In the genomic region with DNA sequence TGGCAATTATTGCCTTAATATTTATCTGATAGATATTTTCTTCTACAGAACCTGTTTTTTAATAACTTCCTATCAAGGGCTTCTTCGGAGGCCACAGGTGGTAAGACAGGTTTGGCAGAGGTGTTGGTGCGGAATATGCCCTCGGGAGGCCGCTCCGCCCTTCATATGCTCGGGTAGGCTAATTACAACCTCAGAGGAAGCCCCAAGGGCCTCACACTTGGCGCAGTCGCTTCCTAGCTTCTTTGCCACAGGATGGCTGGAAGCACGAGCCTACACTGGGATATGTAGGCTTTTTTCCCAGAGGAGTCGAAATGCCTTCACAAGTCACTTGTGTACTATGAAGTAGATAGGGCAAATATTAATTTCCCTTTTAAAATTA, we compare ENCODE assay signal across 12 cellular contexts.
A peak's percentile ranks its signal among the peaks of the same experiment; 100 is the strongest.
DNase-seq lines count a peak whose midpoint lies in the region; ATAC-seq lines count a peak whose summit lies in the region.
"Had no signal": no experiment of that assay in that cellular context is flagged by ENCODE, and none has a peak within 500 bp of the region (broad histone marks: within the 10 kb centered on the region; RNA-seq: fewer than 3 reads in every experiment).

No MANE protein-coding gene starts in this region.

- no peaks in the 10 kb centered on the region for H3K9me3 ChIP-seq in aorta (ENCODE audit: control insufficient read depth, low read length)

- no peaks in the 10 kb centered on the region for H3K27me3 Mint-ChIP-seq in T-helper 2 cell treated with Interferon-gamma antibody and Interleukin-4, amounts not matched to agents 5 μg/mL and 100 μg/mL, for 36 hours (ENCODE audit: low read depth)
- no peaks in the 10 kb centered on the region for H3K27me3 Mint-ChIP-seq in activated T-helper 17 cell treated with anti-CD3 and anti-CD28 coated beads, Interleukin-2, amount 50 U/mL, for 72 hours

- no peak overlapping the region for H3K4me3 Mint-ChIP-seq in T-helper 2 cell treated with Interferon-gamma antibody and Interleukin-4, amounts not matched to agents 5 μg/mL and 100 μg/mL, for 36 hours
- peak overlapping the region; percentile 36 for H3K4me3 Mint-ChIP-seq in activated T-helper 17 cell treated with anti-CD3 and anti-CD28 coated beads, Interleukin-2, amount 50 U/mL, for 72 hours
- H3K4me3 Mint-ChIP-seq: activated T-cell treated with anti-CD3 and anti-CD28 coated beads, Interleukin-2, amount 50 U/mL, for 72 hours had no signal

- H3K4me1 ChIP-seq in aorta (ENCODE audit: control insufficient read depth in 1 of 2, insufficient read depth in 2 of 2, low read length in 2 of 2): peaks cover 2 to 8% of the 10 kb centered on the region in 2 donors

- H3K4me3 ChIP-seq in aorta (ENCODE audit: low read length in 2 of 2): no peak overlapping the region

- H3K27ac ChIP-seq in aorta (ENCODE audit: low read depth in 1 of 2, low read length in 2 of 2): peak overlapping the region in 1 of 2 donors; percentile 83

- peaks cover 2% of the 10 kb centered on the region for H3K9me3 Mint-ChIP-seq in T-helper 2 cell treated with Interferon-gamma antibody and Interleukin-4, amounts not matched to agents 5 μg/mL and 100 μg/mL, for 36 hours
- no peaks in the 10 kb centered on the region for H3K9me3 Mint-ChIP-seq in activated T-helper 17 cell treated with anti-CD3 and anti-CD28 coated beads, Interleukin-2, amount 50 U/mL, for 72 hours
- H3K9me3 Mint-ChIP-seq: activated T-cell treated with anti-CD3 and anti-CD28 coated beads, Interleukin-2, amount 50 U/mL, for 72 hours had no signal

- no peaks in the 10 kb centered on the region for H3K36me3 ChIP-seq in aorta (ENCODE audit: control insufficient read depth in 1 of 2, insufficient read depth in 2 of 2, low read length in 1 of 2)

- no peaks in the 10 kb centered on the region for H3K27me3 ChIP-seq in aorta (ENCODE audit: control insufficient read depth in 1 of 2, insufficient read depth in 2 of 2, low read length in 1 of 2)

- no peak for DNase-seq in T-helper 2 cell treated with Interferon-gamma antibody and Interleukin-4, amounts not matched to agents 5 μg/mL and 100 μg/mL, for 36 hours (ENCODE audit: low spot score)
- DNase-seq in T-helper 2 cell: no peak
- DNase-seq in left lobe of liver (ENCODE audit: low spot score): no peak
- DNase-seq in aorta: no peak
- no peak for DNase-seq in activated gamma-delta T cell (lab: John Stamatoyannopoulos, UW)
- DNase-seq: activated T-cell treated with anti-CD3 and anti-CD28 coated beads, Interleukin-2, amount 50 U/mL, for 72 hours; GOT3; retina; stimulated activated CD8-positive, alpha-beta memory T cell treated with anti-CD3 and anti-CD28 coated beads, Interleukin-4, amount 100 ng/mL, for 48 hours had no signal

- no peak for ATAC-seq in activated T-helper 17 cell treated with anti-CD3 and anti-CD28 coated beads, Interleukin-2, amount 50 U/mL, for 72 hours (replicated peaks)
- peak; percentile 13 for ATAC-seq in left lobe of liver
- peak; percentile 48 for ATAC-seq in aorta (ENCODE audit: low FRiP score)
- ATAC-seq in GM21619 (IDR thresholded peaks at IDR 0.05; ENCODE audit: unreplicated experiment): no peak
- no peak for ATAC-seq in GM18907 (IDR thresholded peaks at IDR 0.05; ENCODE audit: unreplicated experiment)

- H3K27ac Mint-ChIP-seq in T-helper 2 cell treated with Interferon-gamma antibody and Interleukin-4, amounts not matched to agents 5 μg/mL and 100 μg/mL, for 36 hours: peak overlapping the region; percentile 41
- H3K27ac Mint-ChIP-seq in activated T-helper 17 cell treated with anti-CD3 and anti-CD28 coated beads, Interleukin-2, amount 50 U/mL, for 72 hours: peak overlapping the region; percentile 66
- H3K27ac Mint-ChIP-seq: activated T-cell treated with anti-CD3 and anti-CD28 coated beads, Interleukin-2, amount 50 U/mL, for 72 hours had no signal

- 66 to 69% methylated on average over 10 of the region's 10 CpGs for WGBS in aorta, 2 donors

- H3K36me3 Mint-ChIP-seq in T-helper 2 cell treated with Interferon-gamma antibody and Interleukin-4, amounts not matched to agents 5 μg/mL and 100 μg/mL, for 36 hours (ENCODE audit: low read depth): peaks cover 3% of the 10 kb centered on the region
- H3K36me3 Mint-ChIP-seq in activated T-helper 17 cell treated with anti-CD3 and anti-CD28 coated beads, Interleukin-2, amount 50 U/mL, for 72 hours (ENCODE audit: low read depth): no peaks in the 10 kb centered on the region

- H3K4me1 Mint-ChIP-seq in T-helper 2 cell treated with Interferon-gamma antibody and Interleukin-4, amounts not matched to agents 5 μg/mL and 100 μg/mL, for 36 hours (ENCODE audit: low read depth): peaks cover 10% of the 10 kb centered on the region
- no peaks in the 10 kb centered on the region for H3K4me1 Mint-ChIP-seq in activated T-helper 17 cell treated with anti-CD3 and anti-CD28 coated beads, Interleukin-2, amount 50 U/mL, for 72 hours

- intact Hi-C loops in aorta (cut with DNase I): loop anchor here (5.0 kb wide), 1 partner anchor 42 kb away; no protein-coding TSS in a partner anchor

Comparison
In these comparisons a context has a peak if more than half of its experiments do, and no peak if none do; other contexts are left out.
1. ATAC-seq: peak in left lobe of liver (single experiment) and aorta (single experiment); none in activated T-helper 17 cell treated with anti-CD3 and anti-CD28 coated beads, Interleukin-2, amount 50 U/mL, for 72 hours (single experiment), GM21619 (single experiment) and GM18907 (single experiment).